In genomic region chr11:3021125-3021524, GRCh38 we compare ENCODE assay signal across 1 cellular context.
TF ChIP-seq lines count a peak whose summit lies in the region.

No MANE protein-coding gene starts in this region.

TF ChIP-seq in GM23338, 12 proteins besides CTCF, POLR2A, EP300 and RAD21 (continued from another document):
- TF ChIP-seq, protein P1, sequence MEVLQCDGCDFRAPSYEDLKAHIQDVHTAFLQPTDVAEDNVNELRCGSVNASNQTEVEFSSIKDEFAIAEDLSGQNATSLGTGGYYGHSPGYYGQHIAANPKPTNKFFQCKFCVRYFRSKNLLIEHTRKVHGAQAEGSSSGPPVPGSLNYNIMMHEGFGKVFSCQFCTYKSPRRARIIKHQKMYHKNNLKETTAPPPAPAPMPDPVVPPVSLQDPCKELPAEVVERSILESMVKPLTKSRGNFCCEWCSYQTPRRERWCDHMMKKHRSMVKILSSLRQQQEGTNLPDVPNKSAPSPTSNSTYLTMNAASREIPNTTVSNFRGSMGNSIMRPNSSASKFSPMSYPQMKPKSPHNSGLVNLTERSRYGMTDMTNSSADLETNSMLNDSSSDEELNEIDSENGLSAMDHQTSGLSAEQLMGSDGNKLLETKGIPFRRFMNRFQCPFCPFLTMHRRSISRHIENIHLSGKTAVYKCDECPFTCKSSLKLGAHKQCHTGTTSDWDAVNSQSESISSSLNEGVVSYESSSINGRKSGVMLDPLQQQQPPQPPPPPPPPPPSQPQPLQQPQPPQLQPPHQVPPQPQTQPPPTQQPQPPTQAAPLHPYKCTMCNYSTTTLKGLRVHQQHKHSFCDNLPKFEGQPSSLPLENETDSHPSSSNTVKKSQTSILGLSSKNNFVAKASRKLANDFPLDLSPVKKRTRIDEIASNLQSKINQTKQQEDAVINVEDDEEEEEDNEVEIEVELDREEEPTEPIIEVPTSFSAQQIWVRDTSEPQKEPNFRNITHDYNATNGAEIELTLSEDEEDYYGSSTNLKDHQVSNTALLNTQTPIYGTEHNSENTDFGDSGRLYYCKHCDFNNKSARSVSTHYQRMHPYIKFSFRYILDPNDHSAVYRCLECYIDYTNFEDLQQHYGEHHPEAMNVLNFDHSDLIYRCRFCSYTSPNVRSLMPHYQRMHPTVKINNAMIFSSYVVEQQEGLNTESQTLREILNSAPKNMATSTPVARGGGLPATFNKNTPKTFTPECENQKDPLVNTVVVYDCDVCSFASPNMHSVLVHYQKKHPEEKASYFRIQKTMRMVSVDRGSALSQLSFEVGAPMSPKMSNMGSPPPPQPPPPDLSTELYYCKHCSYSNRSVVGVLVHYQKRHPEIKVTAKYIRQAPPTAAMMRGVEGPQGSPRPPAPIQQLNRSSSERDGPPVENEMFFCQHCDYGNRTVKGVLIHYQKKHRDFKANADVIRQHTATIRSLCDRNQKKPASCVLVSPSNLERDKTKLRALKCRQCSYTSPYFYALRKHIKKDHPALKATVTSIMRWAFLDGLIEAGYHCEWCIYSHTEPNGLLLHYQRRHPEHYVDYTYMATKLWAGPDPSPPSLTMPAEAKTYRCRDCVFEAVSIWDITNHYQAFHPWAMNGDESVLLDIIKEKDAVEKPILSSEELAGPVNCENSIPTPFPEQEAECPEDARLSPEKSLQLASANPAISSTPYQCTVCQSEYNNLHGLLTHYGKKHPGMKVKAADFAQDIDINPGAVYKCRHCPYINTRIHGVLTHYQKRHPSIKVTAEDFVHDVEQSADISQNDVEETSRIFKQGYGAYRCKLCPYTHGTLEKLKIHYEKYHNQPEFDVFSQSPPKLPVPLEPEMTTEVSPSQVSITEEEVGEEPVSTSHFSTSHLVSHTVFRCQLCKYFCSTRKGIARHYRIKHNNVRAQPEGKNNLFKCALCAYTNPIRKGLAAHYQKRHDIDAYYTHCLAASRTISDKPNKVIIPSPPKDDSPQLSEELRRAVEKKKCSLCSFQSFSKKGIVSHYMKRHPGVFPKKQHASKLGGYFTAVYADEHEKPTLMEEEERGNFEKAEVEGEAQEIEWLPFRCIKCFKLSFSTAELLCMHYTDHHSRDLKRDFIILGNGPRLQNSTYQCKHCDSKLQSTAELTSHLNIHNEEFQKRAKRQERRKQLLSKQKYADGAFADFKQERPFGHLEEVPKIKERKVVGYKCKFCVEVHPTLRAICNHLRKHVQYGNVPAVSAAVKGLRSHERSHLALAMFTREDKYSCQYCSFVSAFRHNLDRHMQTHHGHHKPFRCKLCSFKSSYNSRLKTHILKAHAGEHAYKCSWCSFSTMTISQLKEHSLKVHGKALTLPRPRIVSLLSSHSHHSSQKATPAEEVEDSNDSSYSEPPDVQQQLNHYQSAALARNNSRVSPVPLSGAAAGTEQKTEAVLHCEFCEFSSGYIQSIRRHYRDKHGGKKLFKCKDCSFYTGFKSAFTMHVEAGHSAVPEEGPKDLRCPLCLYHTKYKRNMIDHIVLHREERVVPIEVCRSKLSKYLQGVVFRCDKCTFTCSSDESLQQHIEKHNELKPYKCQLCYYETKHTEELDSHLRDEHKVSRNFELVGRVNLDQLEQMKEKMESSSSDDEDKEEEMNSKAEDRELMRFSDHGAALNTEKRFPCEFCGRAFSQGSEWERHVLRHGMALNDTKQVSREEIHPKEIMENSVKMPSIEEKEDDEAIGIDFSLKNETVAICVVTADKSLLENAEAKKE (CRISPR knock-in tag; IDR thresholded peaks at IDR 0.05) = no peak
- TF ChIP-seq, protein P2, sequence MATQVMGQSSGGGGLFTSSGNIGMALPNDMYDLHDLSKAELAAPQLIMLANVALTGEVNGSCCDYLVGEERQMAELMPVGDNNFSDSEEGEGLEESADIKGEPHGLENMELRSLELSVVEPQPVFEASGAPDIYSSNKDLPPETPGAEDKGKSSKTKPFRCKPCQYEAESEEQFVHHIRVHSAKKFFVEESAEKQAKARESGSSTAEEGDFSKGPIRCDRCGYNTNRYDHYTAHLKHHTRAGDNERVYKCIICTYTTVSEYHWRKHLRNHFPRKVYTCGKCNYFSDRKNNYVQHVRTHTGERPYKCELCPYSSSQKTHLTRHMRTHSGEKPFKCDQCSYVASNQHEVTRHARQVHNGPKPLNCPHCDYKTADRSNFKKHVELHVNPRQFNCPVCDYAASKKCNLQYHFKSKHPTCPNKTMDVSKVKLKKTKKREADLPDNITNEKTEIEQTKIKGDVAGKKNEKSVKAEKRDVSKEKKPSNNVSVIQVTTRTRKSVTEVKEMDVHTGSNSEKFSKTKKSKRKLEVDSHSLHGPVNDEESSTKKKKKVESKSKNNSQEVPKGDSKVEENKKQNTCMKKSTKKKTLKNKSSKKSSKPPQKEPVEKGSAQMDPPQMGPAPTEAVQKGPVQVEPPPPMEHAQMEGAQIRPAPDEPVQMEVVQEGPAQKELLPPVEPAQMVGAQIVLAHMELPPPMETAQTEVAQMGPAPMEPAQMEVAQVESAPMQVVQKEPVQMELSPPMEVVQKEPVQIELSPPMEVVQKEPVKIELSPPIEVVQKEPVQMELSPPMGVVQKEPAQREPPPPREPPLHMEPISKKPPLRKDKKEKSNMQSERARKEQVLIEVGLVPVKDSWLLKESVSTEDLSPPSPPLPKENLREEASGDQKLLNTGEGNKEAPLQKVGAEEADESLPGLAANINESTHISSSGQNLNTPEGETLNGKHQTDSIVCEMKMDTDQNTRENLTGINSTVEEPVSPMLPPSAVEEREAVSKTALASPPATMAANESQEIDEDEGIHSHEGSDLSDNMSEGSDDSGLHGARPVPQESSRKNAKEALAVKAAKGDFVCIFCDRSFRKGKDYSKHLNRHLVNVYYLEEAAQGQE (IDR thresholded peaks at IDR 0.05; ENCODE audit: unreplicated experiment) = no peak
- TF ChIP-seq POLR2AphosphoS5 (IDR thresholded peaks at IDR 0.05; ENCODE audit: low read depth) (no peak), NANOG (IDR thresholded peaks at IDR 0.05; ENCODE audit: borderline replicate concordance) (no peak), ETS1 (IDR thresholded peaks at IDR 0.05) (no peak), ZNF114 (CRISPR knock-in tag; IDR thresholded peaks at IDR 0.05) (no peak)
TF ChIP-seq in GM23338: peak in this region for 0.
